ENCODE assay signal across 1 cellular context in the genomic region with DNA sequence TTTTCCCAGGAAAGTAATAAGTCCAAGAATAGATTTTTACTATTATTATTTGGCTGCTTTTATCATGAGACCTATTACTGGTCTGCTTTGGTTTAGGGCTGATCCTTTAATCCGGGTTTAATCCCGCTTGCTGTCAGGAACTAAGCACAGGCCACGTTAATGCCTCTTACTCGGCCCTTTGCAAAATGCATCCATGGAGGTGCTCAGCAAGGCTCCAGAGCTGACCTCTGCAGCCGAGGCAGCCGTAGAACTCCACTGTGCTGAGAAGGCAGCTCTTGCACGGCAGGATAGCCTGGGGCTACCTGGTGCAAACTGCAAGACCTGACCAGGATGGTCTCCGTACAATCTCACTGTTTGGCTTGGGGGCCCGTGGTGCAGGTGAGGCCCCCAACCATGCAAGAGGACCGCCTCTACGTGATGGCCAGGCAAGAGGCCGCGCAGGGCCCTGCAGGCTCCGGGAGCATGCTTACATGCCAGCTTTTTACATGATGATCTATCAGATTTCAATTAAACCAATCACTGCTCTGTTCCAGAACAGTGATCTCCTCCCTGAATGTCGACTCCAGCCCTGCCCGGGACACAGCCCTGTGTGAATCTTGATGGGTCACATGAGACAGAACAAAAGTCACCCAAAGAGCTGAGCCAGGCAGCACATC.
TF ChIP-seq lines count a peak whose summit lies in the region.

No MANE protein-coding gene starts in this region.

TF ChIP-seq in HepG2, 621 proteins besides CTCF, POLR2A, EP300 and RAD21:
- TF ChIP-seq CBX5 (CRISPR knock-in tag; IDR thresholded peaks at IDR 0.05; ENCODE audit: borderline replicate concordance) (no peak), FOXP1 (IDR thresholded peaks at IDR 0.05) (no peak), FOXP1 (CRISPR knock-in tag; IDR thresholded peaks at IDR 0.05) (no peak), ZNF687 (CRISPR knock-in tag; IDR thresholded peaks at IDR 0.05) (0 out of 2 replicates have a peak, but pooled peaks have one; percentile 16)
- TF ChIP-seq, protein P1, sequence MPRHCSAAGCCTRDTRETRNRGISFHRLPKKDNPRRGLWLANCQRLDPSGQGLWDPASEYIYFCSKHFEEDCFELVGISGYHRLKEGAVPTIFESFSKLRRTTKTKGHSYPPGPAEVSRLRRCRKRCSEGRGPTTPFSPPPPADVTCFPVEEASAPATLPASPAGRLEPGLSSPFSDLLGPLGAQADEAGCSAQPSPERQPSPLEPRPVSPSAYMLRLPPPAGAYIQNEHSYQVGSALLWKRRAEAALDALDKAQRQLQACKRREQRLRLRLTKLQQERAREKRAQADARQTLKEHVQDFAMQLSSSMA (CRISPR knock-in tag; IDR thresholded peaks at IDR 0.05), result no peak
